In the genomic region with DNA sequence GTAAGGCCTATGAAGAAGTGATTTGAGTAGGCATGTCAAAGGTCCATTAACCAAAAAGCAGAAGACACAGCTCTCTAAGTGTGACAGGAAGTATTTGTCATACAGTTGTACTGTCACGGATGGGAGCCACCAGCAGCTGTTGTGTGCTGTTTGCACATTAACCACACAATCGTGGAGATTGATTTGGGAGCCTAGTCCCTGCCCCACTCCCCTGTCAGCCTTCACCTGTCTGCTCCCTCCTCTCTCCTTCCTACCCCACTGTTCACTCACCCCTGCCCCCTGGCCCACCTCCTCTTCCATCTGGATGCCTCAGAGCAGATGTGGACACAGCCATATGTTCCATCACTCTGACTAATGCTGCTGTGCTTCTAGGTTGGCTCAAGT, we compare ENCODE assay signal across 10 cellular contexts.
DNase-seq lines count a peak whose midpoint lies in the region; ATAC-seq and TF ChIP-seq lines count a peak whose summit lies in the region.
"Had no signal": no experiment of that assay in that cellular context is flagged by ENCODE, and none has a peak within 500 bp of the region (broad histone marks: within the 10 kb centered on the region; RNA-seq: fewer than 3 reads in every experiment).

No MANE protein-coding gene starts in this region.

- no peaks in the 10 kb centered on the region for H4K20me1 ChIP-seq in smooth muscle cell (ENCODE audit: low read depth)

- no peaks in the 10 kb centered on the region for H3F3A ChIP-seq in smooth muscle cell (ENCODE audit: low read depth)

- TF ChIP-seq CTCF in smooth muscle cell (IDR thresholded peaks at IDR 0.05; ENCODE audit: borderline replicate concordance, insufficient read depth, poor library complexity, severe bottlenecking) = no peak

- no peak overlapping the region for H2AFZ ChIP-seq in smooth muscle cell (ENCODE audit: low read depth)

- peak; percentile 46 to 58 for ATAC-seq in activated T-cell treated with anti-CD3 and anti-CD28 coated beads, Interleukin-2, amount 50 U/mL, for 4 hours
- ATAC-seq in HG02943 (IDR thresholded peaks at IDR 0.05; ENCODE audit: low read depth, unreplicated experiment) = peak; percentile 72
- ATAC-seq in stimulated activated naive B cell treated with anti-CD40 and anti-IgM and Interleukin-4, amounts not matched to agents 10 μg/mL and 1 μg/mL and 100 μg/mL, for 72 hours (replicated peaks) = peak; percentile 86 to 87

- H3K9ac ChIP-seq in smooth muscle cell (ENCODE audit: low read depth) = no peak overlapping the region

- H3K79me2 ChIP-seq in smooth muscle cell (ENCODE audit: low read depth) = no peaks in the 10 kb centered on the region

- H3K4me3 Mint-ChIP-seq in activated T-cell treated with anti-CD3 and anti-CD28 coated beads, Interleukin-2, amount 50 U/mL, for 4 hours = no peak overlapping the region
- H3K4me3 Mint-ChIP-seq in stimulated activated naive B cell treated with anti-CD40 and anti-IgM and Interleukin-4, amounts not matched to agents 10 μg/mL and 1 μg/mL and 100 μg/mL, for 72 hours = peak overlapping the region; percentile 0 to 26

- no peak overlapping the region for H3K4me3 ChIP-seq in smooth muscle cell
- H3K4me3 ChIP-seq: SJSA1 had no signal

- no peaks in the 10 kb centered on the region for H3K9me3 Mint-ChIP-seq in activated T-cell treated with anti-CD3 and anti-CD28 coated beads, Interleukin-2, amount 50 U/mL, for 4 hours
- H3K9me3 Mint-ChIP-seq in stimulated activated naive B cell treated with anti-CD40 and anti-IgM and Interleukin-4, amounts not matched to agents 10 μg/mL and 1 μg/mL and 100 μg/mL, for 72 hours = peaks cover 0 to 3% of the 10 kb centered on the region in 2 donors

- no peak overlapping the region for H3K27ac ChIP-seq in smooth muscle cell (ENCODE audit: low read depth)
- H3K27ac ChIP-seq: C4-2B, SJSA1 had no signal

- H3K4me1 ChIP-seq in smooth muscle cell (ENCODE audit: low read depth) = no peaks in the 10 kb centered on the region
- H3K4me1 ChIP-seq: SJSA1 had no signal

- H3K27me3 Mint-ChIP-seq in activated T-cell treated with anti-CD3 and anti-CD28 coated beads, Interleukin-2, amount 50 U/mL, for 4 hours (ENCODE audit: low read depth) = peaks cover 6% of the 10 kb centered on the region
- no peaks in the 10 kb centered on the region for H3K27me3 Mint-ChIP-seq in stimulated activated naive B cell treated with anti-CD40 and anti-IgM and Interleukin-4, amounts not matched to agents 10 μg/mL and 1 μg/mL and 100 μg/mL, for 72 hours

- DNase-seq in activated T-cell treated with anti-CD3 and anti-CD28 coated beads, Interleukin-2, amount 50 U/mL, for 4 hours = no peak
- no peak for DNase-seq in activated T-cell treated with anti-CD3 and anti-CD28 coated beads, Interleukin-2, amount 50 U/mL, for 1 hour
- DNase-seq in NCI-H510A treated with DMSO at 0.1 percent for 48 hours (lab: John Stamatoyannopoulos, UW) (peak; percentile 51), smooth muscle cell (lab: John Stamatoyannopoulos, UW; ENCODE audit: unreplicated experiment) (no peak), NCI-H446 (lab: John Stamatoyannopoulos, UW) (no peak), SKM-1 (lab: John Stamatoyannopoulos, UW; ENCODE audit: unreplicated experiment) (no peak)
- DNase-seq in stimulated activated naive B cell treated with anti-CD40 and anti-IgM and Interleukin-4, amounts not matched to agents 10 μg/mL and 1 μg/mL and 100 μg/mL, for 72 hours = peak; percentile 63

- H3K27ac Mint-ChIP-seq in stimulated activated naive B cell treated with anti-CD40 and anti-IgM and Interleukin-4, amounts not matched to agents 10 μg/mL and 1 μg/mL and 100 μg/mL, for 72 hours = peak overlapping the region; percentile 99

- H3K4me1 Mint-ChIP-seq in activated T-cell treated with anti-CD3 and anti-CD28 coated beads, Interleukin-2, amount 50 U/mL, for 4 hours (ENCODE audit: low read depth) = peaks cover 18% of the 10 kb centered on the region
- peaks cover 70 to 92% of the 10 kb centered on the region in 2 donors for H3K4me1 Mint-ChIP-seq in stimulated activated naive B cell treated with anti-CD40 and anti-IgM and Interleukin-4, amounts not matched to agents 10 μg/mL and 1 μg/mL and 100 μg/mL, for 72 hours

- 78% methylated on average over 2 of the region's 2 CpGs for WGBS in smooth muscle cell (ENCODE audit: low lambda C conversion rate)

- no peaks in the 10 kb centered on the region for H3K9me3 ChIP-seq in smooth muscle cell (replicated peaks; ENCODE audit: low read depth)
- H3K9me3 ChIP-seq: SJSA1 had no signal

- H3K36me3 Mint-ChIP-seq in activated T-cell treated with anti-CD3 and anti-CD28 coated beads, Interleukin-2, amount 50 U/mL, for 4 hours (ENCODE audit: insufficient read depth) = no peaks in the 10 kb centered on the region
- no peaks in the 10 kb centered on the region for H3K36me3 Mint-ChIP-seq in stimulated activated naive B cell treated with anti-CD40 and anti-IgM and Interleukin-4, amounts not matched to agents 10 μg/mL and 1 μg/mL and 100 μg/mL, for 72 hours

- H3K27me3 ChIP-seq in smooth muscle cell (ENCODE audit: low read depth) = peaks cover 21% of the 10 kb centered on the region
- H3K27me3 ChIP-seq: SJSA1 had no signal

- no peak overlapping the region for H3K4me2 ChIP-seq in smooth muscle cell

- H3K36me3 ChIP-seq in smooth muscle cell (ENCODE audit: low read depth) = no peaks in the 10 kb centered on the region
- H3K36me3 ChIP-seq: SJSA1 had no signal

Comparison
In these comparisons a context has a peak if more than half of its experiments do, and no peak if none do; other contexts are left out.
1. DNase-seq: peak in NCI-H510A treated with DMSO at 0.1 percent for 48 hours (single experiment) and stimulated activated naive B cell treated with anti-CD40 and anti-IgM and Interleukin-4, amounts not matched to agents 10 μg/mL and 1 μg/mL and 100 μg/mL, for 72 hours (single experiment); none in activated T-cell treated with anti-CD3 and anti-CD28 coated beads, Interleukin-2, amount 50 U/mL, for 4 hours (single experiment), activated T-cell treated with anti-CD3 and anti-CD28 coated beads, Interleukin-2, amount 50 U/mL, for 1 hour (single experiment), smooth muscle cell (single experiment), NCI-H446 (0 of 2) and SKM-1 (single experiment).
2. Peak in every context shown above with its lines, with median percentiles within 50 percentile points of each other: ATAC-seq.